Comparison of ENCODE assay signal across 19 cellular contexts in genomic region chr17:81570896-81571453, GRCh38. TPM values are rescaled to one million over a fixed set of nuclear protein-coding genes. Genes with fewer than 3 reads are reported as not detected.
"Had no signal": no experiment of that assay in that cellular context is flagged by ENCODE, and none has a peak within 500 bp of the region (broad histone marks: within the 10 kb centered on the region; RNA-seq: fewer than 3 reads in every experiment).

No MANE protein-coding gene starts in this region.

- H3K4me1 Mint-ChIP-seq: immature natural killer cell, memory B cell had no signal

- H3K9me3 Mint-ChIP-seq: immature natural killer cell, memory B cell, naive B cell had no signal

- H3K4me3 ChIP-seq: esophagus squamous epithelium, left ventricle myocardium inferior, lower lobe of right lung, right atrium auricular region, sigmoid colon, skin epidermis, stomach had no signal

- H3K9me3 ChIP-seq: esophagus squamous epithelium, left ventricle myocardium inferior, lower lobe of right lung, right atrium auricular region, sigmoid colon, stomach had no signal

- H3K4me3 Mint-ChIP-seq: immature natural killer cell, memory B cell, naive B cell had no signal

- H3K27ac ChIP-seq: esophagus squamous epithelium, left ventricle myocardium inferior, lower lobe of right lung, right atrium auricular region, sigmoid colon, skin epidermis, stomach had no signal

- ATAC-seq: lower lobe of right lung had no signal

- H3K27ac Mint-ChIP-seq: immature natural killer cell, memory B cell, naive B cell had no signal

- DNase-seq: esophagus squamous epithelium; foreskin fibroblast; immature natural killer cell; left ventricle myocardium inferior; lower lobe of right lung; midbrain; naive B cell; sigmoid colon; stimulated activated CD4-positive, alpha-beta T cell treated with anti-CD3 and anti-CD28 coated beads, Interleukin-2, amount 100 ng/mL, for 24 hours; stimulated activated CD4-positive, alpha-beta T cell treated with anti-CD3 and anti-CD28 coated beads, Interleukin-4, amount 100 ng/mL, for 4 hours; stimulated activated naive CD4-positive, alpha-beta T cell; stomach; substantia nigra; trophoblast cell had no signal

- H3K27me3 Mint-ChIP-seq: memory B cell, naive B cell had no signal

- FAIRE-seq: keratinocyte had no signal

- H3K27me3 ChIP-seq: esophagus squamous epithelium, right atrium auricular region, sigmoid colon, stomach had no signal

RNA-seq across cellular contexts. Expression of gene FSCN2, which starts 42.8 kb away (rescaled TPM):
- total RNA-seq: epithelial cell of proximal tubule had no signal
- polyA plus RNA-seq: keratinocyte had no signal
